ENCODE assay signal across 19 cellular contexts in the genomic region with DNA sequence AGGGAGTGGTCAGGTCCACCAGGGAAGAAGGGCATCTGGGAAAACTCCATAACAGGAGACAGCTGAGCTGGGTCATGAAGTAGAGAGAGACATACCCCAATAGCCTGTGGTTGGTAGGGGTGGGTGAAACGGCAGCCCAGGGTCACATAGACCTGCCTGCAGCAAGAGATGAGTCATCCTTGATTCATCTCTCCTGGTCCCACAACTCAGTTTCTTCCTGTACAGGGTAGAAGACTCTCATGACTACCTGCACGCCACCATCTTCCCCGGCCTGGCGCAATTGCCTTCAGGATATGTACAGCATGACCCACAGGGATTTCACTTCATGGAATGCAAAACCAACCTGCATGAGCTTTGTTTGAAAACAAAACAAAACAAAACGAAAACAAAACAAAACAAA. TPM values are rescaled to one million over a fixed set of nuclear protein-coding genes. Genes with fewer than 3 reads are reported as not detected.
DNase-seq lines count a peak whose midpoint lies in the region; ATAC-seq and TF ChIP-seq lines count a peak whose summit lies in the region.
"Had no signal": no experiment of that assay in that cellular context is flagged by ENCODE, and none has a peak within 500 bp of the region (broad histone marks: within the 10 kb centered on the region; RNA-seq: fewer than 3 reads in every experiment).

No MANE protein-coding gene starts in this region.

- H3K9me3 Mint-ChIP-seq in activated CD8-positive, alpha-beta T cell treated with anti-CD3 and anti-CD28 coated beads for 36 hours: peaks cover 5% of the 10 kb centered on the region
- H3K9me3 Mint-ChIP-seq in activated CD8-positive, alpha-beta T cell treated with anti-CD3 and anti-CD28 coated beads, Interleukin-2, amount 10 ng/mL, durations not matched to agents 7 days and 5 days (ENCODE audit: insufficient read depth): peaks cover 10% of the 10 kb centered on the region
- peaks cover 0 to 10% of the 10 kb centered on the region in 2 donors for H3K9me3 Mint-ChIP-seq in effector memory CD8-positive, alpha-beta T cell
- H3K9me3 Mint-ChIP-seq in stimulated activated effector memory CD8-positive, alpha-beta T cell treated with anti-CD3 and anti-CD28 coated beads, Interleukin-12 subunit alpha, Interleukin-12 subunit beta, amount 100 ng/mL, for 72 hours: no peaks in the 10 kb centered on the region
- H3K9me3 Mint-ChIP-seq: activated B cell treated with CpG ODN at 0.5 μM for 24 hours; T-helper 1 cell treated with Interleukin-12 subunit alpha and Interleukin-12 subunit beta and Interleukin-4 antibody, amounts not matched to agents 30 μg/mL and 1 μg/mL, for 36 hours had no signal

- ATAC-seq in activated CD8-positive, alpha-beta T cell treated with anti-CD3 and anti-CD28 coated beads for 36 hours: peak; percentile 58
- ATAC-seq in activated CD8-positive, alpha-beta T cell treated with anti-CD3 and anti-CD28 coated beads, Interleukin-2, amount 10 ng/mL, durations not matched to agents 7 days and 5 days: no peak
- peak; percentile 84 for ATAC-seq in effector memory CD8-positive, alpha-beta T cell (replicated peaks)
- peak; percentile 94 for ATAC-seq in stimulated activated effector memory CD8-positive, alpha-beta T cell treated with anti-CD3 and anti-CD28 coated beads, Interleukin-12 subunit alpha, Interleukin-12 subunit beta, amount 100 ng/mL, for 72 hours
- no peak for ATAC-seq in HG03342 (IDR thresholded peaks at IDR 0.05; ENCODE audit: unreplicated experiment)
- ATAC-seq: activated CD8-positive, alpha-beta memory T cell treated with anti-CD3 and anti-CD28 coated beads, Interleukin-2, amount 10 ng/mL, durations not matched to agents 7 days and 5 days had no signal

- H3K27me3 ChIP-seq in PC-9 (ENCODE audit: insufficient read depth, low read depth): no peaks in the 10 kb centered on the region

- no peaks in the 10 kb centered on the region for H3K79me2 ChIP-seq in PC-9 (ENCODE audit: low read depth)

- H3K27ac Mint-ChIP-seq in activated CD8-positive, alpha-beta T cell treated with anti-CD3 and anti-CD28 coated beads for 36 hours: no peak overlapping the region
- no peak overlapping the region for H3K27ac Mint-ChIP-seq in activated CD8-positive, alpha-beta T cell treated with anti-CD3 and anti-CD28 coated beads, Interleukin-2, amount 10 ng/mL, durations not matched to agents 7 days and 5 days
- H3K27ac Mint-ChIP-seq in effector memory CD8-positive, alpha-beta T cell: peak overlapping the region in 1 of 2 donors; percentile 60
- peak overlapping the region; percentile 46 for H3K27ac Mint-ChIP-seq in stimulated activated effector memory CD8-positive, alpha-beta T cell treated with anti-CD3 and anti-CD28 coated beads, Interleukin-12 subunit alpha, Interleukin-12 subunit beta, amount 100 ng/mL, for 72 hours
- H3K27ac Mint-ChIP-seq: activated B cell treated with CpG ODN at 0.5 μM for 24 hours; activated CD8-positive, alpha-beta memory T cell treated with anti-CD3 and anti-CD28 coated beads, Interleukin-2, amount 10 ng/mL, durations not matched to agents 7 days and 5 days; T-helper 1 cell treated with Interleukin-12 subunit alpha and Interleukin-12 subunit beta and Interleukin-4 antibody, amounts not matched to agents 30 μg/mL and 1 μg/mL, for 36 hours had no signal

- no peaks in the 10 kb centered on the region for H4K20me1 ChIP-seq in PC-9 (ENCODE audit: insufficient read depth)

- H3K36me3 Mint-ChIP-seq in activated CD8-positive, alpha-beta T cell treated with anti-CD3 and anti-CD28 coated beads for 36 hours (ENCODE audit: low read depth): no peaks in the 10 kb centered on the region
- H3K36me3 Mint-ChIP-seq in activated CD8-positive, alpha-beta T cell treated with anti-CD3 and anti-CD28 coated beads, Interleukin-2, amount 10 ng/mL, durations not matched to agents 7 days and 5 days (ENCODE audit: low read depth): no peaks in the 10 kb centered on the region
- no peaks in the 10 kb centered on the region for H3K36me3 Mint-ChIP-seq in effector memory CD8-positive, alpha-beta T cell (ENCODE audit: insufficient read depth)
- H3K36me3 Mint-ChIP-seq in stimulated activated effector memory CD8-positive, alpha-beta T cell treated with anti-CD3 and anti-CD28 coated beads, Interleukin-12 subunit alpha, Interleukin-12 subunit beta, amount 100 ng/mL, for 72 hours: no peaks in the 10 kb centered on the region
- H3K36me3 Mint-ChIP-seq: activated CD8-positive, alpha-beta memory T cell treated with anti-CD3 and anti-CD28 coated beads, Interleukin-2, amount 10 ng/mL, durations not matched to agents 7 days and 5 days had no signal

- H3K27ac ChIP-seq in PC-9: peak overlapping the region; percentile 85

- peak; percentile 5 for DNase-seq in activated CD8-positive, alpha-beta T cell treated with anti-CD3 and anti-CD28 coated beads for 36 hours
- no peak for DNase-seq in activated CD8-positive, alpha-beta T cell treated with anti-CD3 and anti-CD28 coated beads, Interleukin-2, amount 10 ng/mL, durations not matched to agents 7 days and 5 days
- DNase-seq in PC-9 (peak; percentile 73 to 88), NCI-H1930 (lab: John Stamatoyannopoulos, UW) (no peak), NOMO-1 (lab: John Stamatoyannopoulos, UW; ENCODE audit: unreplicated experiment in 2 of 2) (no peak)
- no peak for DNase-seq in effector memory CD8-positive, alpha-beta T cell
- DNase-seq in stimulated activated effector memory CD8-positive, alpha-beta T cell treated with anti-CD3 and anti-CD28 coated beads, Interleukin-12 subunit alpha, Interleukin-12 subunit beta, amount 100 ng/mL, for 72 hours (ENCODE audit: low spot score in 2 of 2): no peak
- DNase-seq: activated B cell treated with CpG ODN at 0.5 μM for 24 hours; activated CD8-positive, alpha-beta memory T cell treated with anti-CD3 and anti-CD28 coated beads, Interleukin-2, amount 10 ng/mL, durations not matched to agents 7 days and 5 days; amygdala; C1 segment of cervical spinal cord; DMS 273 treated with DMSO at 0.1 percent for 48 hours; foreskin fibroblast; GOT3; NCI-H2029; NCI-H510A treated with DMSO at 0.1 percent for 48 hours; SIG-M5 had no signal

- POLR2A ChIA-PET in activated CD8-positive, alpha-beta T cell treated with anti-CD3 and anti-CD28 coated beads for 36 hours (lab: Charles Lee): no interaction called here
- POLR2A ChIA-PET in activated CD8-positive, alpha-beta T cell treated with anti-CD3 and anti-CD28 coated beads, Interleukin-2, amount 10 ng/mL, durations not matched to agents 7 days and 5 days (lab: Charles Lee): no interaction called here
- POLR2A ChIA-PET in PC-9 (lab: Charles Lee; ENCODE audit: unreplicated experiment): interaction anchor here (0.6 kb wide), 2 partner anchors 27 to 83 kb away, joined by 5 to 6 read pairs; no protein-coding TSS in a partner anchor

- CTCF ChIA-PET in activated CD8-positive, alpha-beta T cell treated with anti-CD3 and anti-CD28 coated beads for 36 hours (lab: Charles Lee): no interaction called here
- CTCF ChIA-PET in activated CD8-positive, alpha-beta T cell treated with anti-CD3 and anti-CD28 coated beads, Interleukin-2, amount 10 ng/mL, durations not matched to agents 7 days and 5 days (lab: Charles Lee): no interaction called here
- CTCF ChIA-PET in PC-9 (lab: Charles Lee): no interaction called here

- BruUV-seq in PC-9 (replicated peaks; lab: Mats Ljungman, UMichigan): no TSS peak

- no peaks in the 10 kb centered on the region for H3K9me2 ChIP-seq in PC-9 (ENCODE audit: insufficient read depth)

- no peaks in the 10 kb centered on the region; the same call in 1 of the 2 replicates for H3K9me3 ChIP-seq in PC-9 (ENCODE audit: insufficient read depth, low read depth)

- H3F3A ChIP-seq in PC-9 (ENCODE audit: insufficient read depth, low read depth): peaks cover 6% of the 10 kb centered on the region; the same call in 1 of the 2 replicates

- H3K4me1 ChIP-seq in PC-9 (replicated peaks; ENCODE audit: insufficient read depth): peaks cover 23% of the 10 kb centered on the region

- no peak overlapping the region for H3K4me3 ChIP-seq in PC-9

- TF ChIP-seq CTCF in activated CD8-positive, alpha-beta T cell treated with anti-CD3 and anti-CD28 coated beads for 36 hours (IDR thresholded peaks at IDR 0.05): no peak
- TF ChIP-seq CTCF in PC-9 (conservative IDR thresholded peaks at IDR 0.05): no peak

- peak overlapping the region; percentile 52 for H3K4me2 ChIP-seq in PC-9

- intact Hi-C loops in activated CD8-positive, alpha-beta T cell treated with anti-CD3 and anti-CD28 coated beads for 36 hours (cut with micrococcal nuclease): no loop called here
- intact Hi-C loops in PC-9 (cut with micrococcal nuclease; ENCODE audit: unreplicated experiment): loop anchor here (1.0 kb wide), 1 partner anchor 35 kb away; no protein-coding TSS in a partner anchor

- no peak overlapping the region for H3K4me3 Mint-ChIP-seq in activated CD8-positive, alpha-beta T cell treated with anti-CD3 and anti-CD28 coated beads for 36 hours
- H3K4me3 Mint-ChIP-seq in activated CD8-positive, alpha-beta T cell treated with anti-CD3 and anti-CD28 coated beads, Interleukin-2, amount 10 ng/mL, durations not matched to agents 7 days and 5 days: no peak overlapping the region
- no peak overlapping the region for H3K4me3 Mint-ChIP-seq in effector memory CD8-positive, alpha-beta T cell
- H3K4me3 Mint-ChIP-seq in stimulated activated effector memory CD8-positive, alpha-beta T cell treated with anti-CD3 and anti-CD28 coated beads, Interleukin-12 subunit alpha, Interleukin-12 subunit beta, amount 100 ng/mL, for 72 hours: peak overlapping the region; percentile 58
- H3K4me3 Mint-ChIP-seq: activated B cell treated with CpG ODN at 0.5 μM for 24 hours; activated CD8-positive, alpha-beta memory T cell treated with anti-CD3 and anti-CD28 coated beads, Interleukin-2, amount 10 ng/mL, durations not matched to agents 7 days and 5 days; T-helper 1 cell treated with Interleukin-12 subunit alpha and Interleukin-12 subunit beta and Interleukin-4 antibody, amounts not matched to agents 30 μg/mL and 1 μg/mL, for 36 hours had no signal

- H2AFZ ChIP-seq in PC-9: no peak overlapping the region

- peaks cover 4% of the 10 kb centered on the region for H3K27me3 Mint-ChIP-seq in activated CD8-positive, alpha-beta T cell treated with anti-CD3 and anti-CD28 coated beads for 36 hours
- no peaks in the 10 kb centered on the region for H3K27me3 Mint-ChIP-seq in activated CD8-positive, alpha-beta T cell treated with anti-CD3 and anti-CD28 coated beads, Interleukin-2, amount 10 ng/mL, durations not matched to agents 7 days and 5 days (ENCODE audit: low read depth)
- no peaks in the 10 kb centered on the region for H3K27me3 Mint-ChIP-seq in effector memory CD8-positive, alpha-beta T cell
- H3K27me3 Mint-ChIP-seq: activated B cell treated with CpG ODN at 0.5 μM for 24 hours; activated CD8-positive, alpha-beta memory T cell treated with anti-CD3 and anti-CD28 coated beads, Interleukin-2, amount 10 ng/mL, durations not matched to agents 7 days and 5 days had no signal

- no peaks in the 10 kb centered on the region for H3K4me1 Mint-ChIP-seq in activated CD8-positive, alpha-beta T cell treated with anti-CD3 and anti-CD28 coated beads for 36 hours (ENCODE audit: low read depth)
- H3K4me1 Mint-ChIP-seq in activated CD8-positive, alpha-beta T cell treated with anti-CD3 and anti-CD28 coated beads, Interleukin-2, amount 10 ng/mL, durations not matched to agents 7 days and 5 days (ENCODE audit: low read depth): no peaks in the 10 kb centered on the region
- peaks cover 0 to 18% of the 10 kb centered on the region in 2 donors for H3K4me1 Mint-ChIP-seq in effector memory CD8-positive, alpha-beta T cell (ENCODE audit: low read depth in 2 of 2)
- H3K4me1 Mint-ChIP-seq in stimulated activated effector memory CD8-positive, alpha-beta T cell treated with anti-CD3 and anti-CD28 coated beads, Interleukin-12 subunit alpha, Interleukin-12 subunit beta, amount 100 ng/mL, for 72 hours: peaks cover 30% of the 10 kb centered on the region
- H3K4me1 Mint-ChIP-seq: activated B cell treated with CpG ODN at 0.5 μM for 24 hours; activated CD8-positive, alpha-beta memory T cell treated with anti-CD3 and anti-CD28 coated beads, Interleukin-2, amount 10 ng/mL, durations not matched to agents 7 days and 5 days had no signal

- no peaks in the 10 kb centered on the region for H3K36me3 ChIP-seq in PC-9 (ENCODE audit: low read depth)

RNA-seq across cellular contexts. Expression of a gene that starts 45.1 kb away (rescaled TPM):
- 1 to 10 TPM; 1.3 TPM for total RNA-seq in activated CD8-positive, alpha-beta T cell treated with anti-CD3 and anti-CD28 coated beads for 36 hours
- 1 to 10 TPM in 1 of 2 experiments, under 1 TPM in 1; 0.60 to 1.6 TPM for total RNA-seq in activated CD8-positive, alpha-beta T cell treated with anti-CD3 and anti-CD28 coated beads, Interleukin-2, amount 10 ng/mL, durations not matched to agents 7 days and 5 days
- total RNA-seq in PC-9 (2021): 15.6 and 16.8 TPM in 2 replicates

Comparison
In these comparisons a context has a peak if more than half of its experiments do, and no peak if none do; other contexts are left out.
1. ATAC-seq: peak in activated CD8-positive, alpha-beta T cell treated with anti-CD3 and anti-CD28 coated beads for 36 hours (single experiment), effector memory CD8-positive, alpha-beta T cell (single experiment) and stimulated activated effector memory CD8-positive, alpha-beta T cell treated with anti-CD3 and anti-CD28 coated beads, Interleukin-12 subunit alpha, Interleukin-12 subunit beta, amount 100 ng/mL, for 72 hours (single experiment); none in activated CD8-positive, alpha-beta T cell treated with anti-CD3 and anti-CD28 coated beads, Interleukin-2, amount 10 ng/mL, durations not matched to agents 7 days and 5 days (single experiment) and HG03342 (single experiment).
2. DNase-seq: peak in activated CD8-positive, alpha-beta T cell treated with anti-CD3 and anti-CD28 coated beads for 36 hours (single experiment) and PC-9 (2 of 2); none in activated CD8-positive, alpha-beta T cell treated with anti-CD3 and anti-CD28 coated beads, Interleukin-2, amount 10 ng/mL, durations not matched to agents 7 days and 5 days (single experiment), effector memory CD8-positive, alpha-beta T cell (0 of 3), stimulated activated effector memory CD8-positive, alpha-beta T cell treated with anti-CD3 and anti-CD28 coated beads, Interleukin-12 subunit alpha, Interleukin-12 subunit beta, amount 100 ng/mL, for 72 hours (0 of 2), NCI-H1930 (0 of 2) and NOMO-1 (0 of 2).